Comparison of ENCODE assay signal across 1 cellular context in genomic region chr5:53464722-53465121, GRCh38.
TF ChIP-seq lines count a peak whose summit lies in the region.

No MANE protein-coding gene starts in this region.

TF ChIP-seq in GM23338, 12 proteins besides CTCF, POLR2A, EP300 and RAD21 (continued from another document):
- no peak for TF ChIP-seq REST (IDR thresholded peaks at IDR 0.05; ENCODE audit: unreplicated experiment)
- TF ChIP-seq ZNF462 (CRISPR knock-in tag; IDR thresholded peaks at IDR 0.05), result no peak
TF ChIP-seq in GM23338: peak in this region for 0.
